ENCODE assay signal across 22 cellular contexts in genomic region chr9:1954238-1954637, GRCh38.
"Had no signal": no experiment of that assay in that cellular context is flagged by ENCODE, and none has a peak within 500 bp of the region (broad histone marks: within the 10 kb centered on the region; RNA-seq: fewer than 3 reads in every experiment).

No MANE protein-coding gene starts in this region.

- ATAC-seq: stimulated activated effector memory CD8-positive, alpha-beta T cell treated with anti-CD3 and anti-CD28 coated beads, Interleukin-12 subunit alpha, Interleukin-12 subunit beta, amount 100 ng/mL, for 72 hours; stimulated activated memory B cell treated with anti-CD40 and anti-IgM and Interleukin-4, amounts not matched to agents 10 μg/mL and 1 μg/mL and 100 μg/mL, for 72 hours; stimulated activated naive B cell treated with anti-CD40 and anti-IgM and Interleukin-4, amounts not matched to agents 10 μg/mL and 1 μg/mL and 100 μg/mL, for 72 hours; stimulated activated naive CD8-positive, alpha-beta T cell treated with anti-CD3 and anti-CD28 coated beads, Interleukin-15, amount 100 ng/mL, for 72 hours; stimulated activated naive CD8-positive, alpha-beta T cell treated with anti-CD3 and anti-CD28 coated beads, Interleukin-15, Interleukin-2, amounts not matched to agents 100 U/mL and 50 U/mL, for 24 hours; upper lobe of right lung had no signal

- DNase-seq: stimulated activated CD4-positive, alpha-beta T cell treated with anti-CD3 and anti-CD28 coated beads, Interleukin-2, amount 100 ng/mL, for 48 hours; stimulated activated CD4-positive, alpha-beta T cell treated with anti-CD3 and anti-CD28 coated beads, Interleukin-4, amount 100 ng/mL, for 1 hour; stimulated activated CD4-positive, alpha-beta T cell treated with anti-CD3 and anti-CD28 coated beads, Interleukin-4, amount 100 ng/mL, for 24 hours; stimulated activated CD4-positive, alpha-beta T cell treated with anti-CD3 and anti-CD28 coated beads, Interleukin-4, amount 100 ng/mL, for 4 hours; stimulated activated CD8-positive, alpha-beta memory T cell treated with anti-CD3 and anti-CD28 coated beads, Interleukin-4, amount 100 ng/mL, for 48 hours; stimulated activated naive B cell treated with anti-CD40 and anti-IgM and Interleukin-4, amounts not matched to agents 10 μg/mL and 1 μg/mL and 100 μg/mL, for 72 hours; stimulated activated naive CD4-positive, alpha-beta T cell; stimulated activated naive CD4-positive, alpha-beta T cell treated with Interleukin-2 at 50 U/mL for 16 hours; stimulated activated naive CD8-positive, alpha-beta T cell treated with anti-CD3 and anti-CD28 coated beads, Interleukin-15, amount 100 ng/mL, for 72 hours; stimulated activated naive CD8-positive, alpha-beta T cell treated with anti-CD3 and anti-CD28 coated beads, Interleukin-15, Interleukin-2, amounts not matched to agents 100 U/mL and 50 U/mL, for 24 hours; stomach; substantia nigra; testis; thyroid gland; tibial artery; transverse colon; trophoblast cell; upper lobe of left lung; upper lobe of right lung; uterus had no signal
